8 cellular contexts compared by ENCODE assay signal in the genomic region with DNA sequence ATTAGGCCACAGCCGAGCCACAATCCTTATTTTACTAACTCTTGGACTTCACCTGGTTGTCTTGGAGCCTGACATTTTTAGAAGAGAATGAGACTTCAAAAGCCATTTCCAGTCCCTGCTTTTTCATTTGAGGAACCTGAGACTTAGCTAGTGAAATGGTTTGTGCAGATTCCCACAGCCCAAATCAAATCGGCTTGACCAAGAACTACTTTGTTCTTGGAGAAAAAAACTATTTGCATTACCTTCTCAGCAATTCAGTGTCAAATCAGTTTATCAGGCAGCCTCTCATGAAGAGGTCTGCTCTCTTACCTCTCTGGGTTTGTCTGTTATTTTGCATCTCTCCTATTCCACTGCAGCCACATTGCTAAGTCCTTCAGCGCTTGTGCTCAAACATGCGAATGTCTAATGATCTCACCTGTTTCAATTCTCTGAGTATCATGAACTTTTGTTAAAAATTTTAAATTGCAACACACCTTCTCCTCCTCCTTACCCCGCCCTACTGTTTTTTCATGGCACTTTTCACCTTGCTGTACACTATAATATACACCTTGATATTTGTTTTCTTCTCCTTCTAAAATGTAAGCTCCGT. TPM values are rescaled to one million over a fixed set of nuclear protein-coding genes. Genes with fewer than 3 reads are reported as not detected.
A peak's percentile ranks its signal among the peaks of the same experiment; 100 is the strongest.
DNase-seq lines count a peak whose midpoint lies in the region; ATAC-seq and TF ChIP-seq lines count a peak whose summit lies in the region.

No MANE protein-coding gene starts in this region.

- 69% methylated on average over 5 of the region's 6 CpGs for WGBS in HUES64

- H3K9me3 Mint-ChIP-seq in neural crest cell = no peaks in the 10 kb centered on the region

- ATAC-seq in GM19043 (IDR thresholded peaks at IDR 0.05; ENCODE audit: low read depth, unreplicated experiment) = peak; percentile 4

- H3K36me3 ChIP-seq in HUES64 (ENCODE audit: insufficient read depth, low read length) = no peaks in the 10 kb centered on the region

- H3K9me3 ChIP-seq in HUES64 (ENCODE audit: insufficient read depth, low read depth, low read length) = no peaks in the 10 kb centered on the region

- peaks cover 2% of the 10 kb centered on the region for H3K27me3 Mint-ChIP-seq in neural crest cell (ENCODE audit: low read depth)

- H3K4me3 Mint-ChIP-seq in neural crest cell = peak overlapping the region; percentile 97

- peak overlapping the region; percentile 68; the same call in 1 of the 2 replicates for H3K27ac ChIP-seq in HUES64 (ENCODE audit: low read depth, low read length)
- peak overlapping the region; percentile 70 for H3K27ac ChIP-seq in cingulate gyrus (ENCODE audit: low read depth, low read length)

- H3K4me1 ChIP-seq in HUES64 (ENCODE audit: insufficient read depth, low read length) = peaks cover 16% of the 10 kb centered on the region

- H3K27ac Mint-ChIP-seq in neural crest cell (ENCODE audit: unreplicated experiment) = peak overlapping the region; percentile 58

- H3K4me3 ChIP-seq in HUES64 (ENCODE audit: low read length) = peak overlapping the region; percentile 97

- TF ChIP-seq CTCF in neural crest cell (conservative IDR thresholded peaks at IDR 0.05) = no peak

- DNase-seq in neural crest cell (ENCODE audit: low read depth, low spot score) (no peak), NCI-H1694 (lab: John Stamatoyannopoulos, UW) (no peak), HK-2 (ENCODE audit: unreplicated experiment) (no peak), NCI-H2171 (lab: John Stamatoyannopoulos, UW) (no peak)
- DNase-seq in activated CD4-positive, alpha-beta T cell treated with anti-CD3 and anti-CD28 coated beads for 1 hour = no peak

- H3K4me1 Mint-ChIP-seq in neural crest cell = peaks cover 26% of the 10 kb centered on the region

- H3K36me3 Mint-ChIP-seq in neural crest cell (ENCODE audit: low read depth) = no peaks in the 10 kb centered on the region

- peak overlapping the region; percentile 84 for H3K9ac ChIP-seq in HUES64 (ENCODE audit: low read depth, low read length)

- H3K27me3 ChIP-seq in HUES64 (ENCODE audit: insufficient read depth, low read length) = no peaks in the 10 kb centered on the region

RNA-seq across cellular contexts. Expression of a gene that starts 0.6 kb away (rescaled TPM):
- polyA plus RNA-seq in HUES64 (2013, experiment 1 of 2) = 30.0 TPM
- 31.4 TPM for polyA plus RNA-seq in HUES64 (2013, experiment 2 of 2)
- total RNA-seq in neural crest cell = 20.3 and 23.0 TPM in 2 replicates

RNA-seq across cellular contexts. Expression of a gene that starts 46.3 kb away (rescaled TPM):
- not detected for polyA plus RNA-seq in HUES64 (2013, experiment 1 of 2)
- not detected for polyA plus RNA-seq in HUES64 (2013, experiment 2 of 2)
- total RNA-seq in neural crest cell = not detected in 2 replicates
